In genomic region chr20:672975-673604, GRCh38 we compare ENCODE assay signal across 14 cellular contexts. TPM values are rescaled to one million over a fixed set of nuclear protein-coding genes. Genes with fewer than 3 reads are reported as not detected.
DNase-seq lines count a peak whose midpoint lies in the region; ATAC-seq and TF ChIP-seq lines count a peak whose summit lies in the region.
"Had no signal": no experiment of that assay in that cellular context is flagged by ENCODE, and none has a peak within 500 bp of the region (broad histone marks: within the 10 kb centered on the region; RNA-seq: fewer than 3 reads in every experiment).

No MANE protein-coding gene starts in this region.

- no peaks in the 10 kb centered on the region for H3K79me2 ChIP-seq in MM.1S (ENCODE audit: low read length)
- H3K79me2 ChIP-seq in mammary epithelial cell (ENCODE audit: insufficient read depth, low read length): no peaks in the 10 kb centered on the region

- dilution Hi-C loops in mammary epithelial cell (cut with HindIII; ENCODE audit: low sequenced_read_pairs): no loop called here

- peak; percentile 35 for TF ChIP-seq CTCF in MM.1S (IDR thresholded peaks at IDR 0.05; ENCODE audit: low read length)
- TF ChIP-seq CTCF in mammary epithelial cell (conservative IDR thresholded peaks at IDR 0.05 in 1 of 2, IDR thresholded peaks at IDR 0.05 in 1 of 2; ENCODE audit: extremely low read depth in 1 of 2, insufficient read depth in 1 of 2, low read depth in 1 of 2, low read length in 2 of 2): peak; percentile 22 to 42
- no peak for TF ChIP-seq CTCF in upper lobe of right lung (IDR thresholded peaks at IDR 0.05)

- H3K27me3 ChIP-seq in MM.1S (replicated peaks; ENCODE audit: insufficient read depth, low read length) (peaks cover 40% of the 10 kb centered on the region), mammary epithelial cell (ENCODE audit: insufficient read depth, low read length) (peaks cover 23% of the 10 kb centered on the region), neuron (ENCODE audit: insufficient read depth, low read length) (peaks cover 36% of the 10 kb centered on the region), upper lobe of right lung (peaks cover 61% of the 10 kb centered on the region)

- ATAC-seq in upper lobe of right lung: no peak
- ATAC-seq in GM18907 (IDR thresholded peaks at IDR 0.05; ENCODE audit: unreplicated experiment): no peak
- no peak for ATAC-seq in natural killer cell treated with Interleukin-12 subunit alpha and Interleukin-12 subunit beta and Interleukin-15 and Interleukin-18, amount 100 ng/mL, for 72 hours
- ATAC-seq: activated T-cell treated with anti-CD3 and anti-CD28 coated beads, Interleukin-2, amount 50 U/mL, for 72 hours; naive thymus-derived CD4-positive, alpha-beta T cell had no signal

- CTCF ChIA-PET in mammary epithelial cell (lab: Charles Lee; ENCODE audit: low non-redundant PET): no interaction called here

- H3K27ac Mint-ChIP-seq in natural killer cell treated with Interleukin-12 subunit alpha and Interleukin-12 subunit beta and Interleukin-15 and Interleukin-18, amount 100 ng/mL, for 72 hours: no peak overlapping the region
- H3K27ac Mint-ChIP-seq: activated T-cell treated with anti-CD3 and anti-CD28 coated beads, Interleukin-2, amount 50 U/mL, for 72 hours; naive thymus-derived CD4-positive, alpha-beta T cell had no signal

- H3K27ac ChIP-seq in MM.1S (ENCODE audit: low read length) (no peak overlapping the region), mammary epithelial cell (ENCODE audit: insufficient read depth, low read depth, low read length) (no peak overlapping the region), upper lobe of right lung (no peak overlapping the region)
- H3K27ac ChIP-seq: coronary artery had no signal

- peaks cover 9% of the 10 kb centered on the region; the same call in 1 of the 2 replicates for H3K4me1 ChIP-seq in MM.1S (ENCODE audit: low read length)
- no peaks in the 10 kb centered on the region for H3K4me1 ChIP-seq in mammary epithelial cell (ENCODE audit: insufficient read depth, low read length)
- H3K4me1 ChIP-seq in neuron (ENCODE audit: insufficient read depth, low read length): peaks cover 15% of the 10 kb centered on the region
- H3K4me1 ChIP-seq in upper lobe of right lung: peaks cover 12% of the 10 kb centered on the region

- no peaks in the 10 kb centered on the region for H3K9me2 ChIP-seq in MM.1S (replicated peaks; ENCODE audit: insufficient read depth, low read length)

- peaks cover 3% of the 10 kb centered on the region for H3K9me3 Mint-ChIP-seq in natural killer cell treated with Interleukin-12 subunit alpha and Interleukin-12 subunit beta and Interleukin-15 and Interleukin-18, amount 100 ng/mL, for 72 hours
- H3K9me3 Mint-ChIP-seq: activated T-cell treated with anti-CD3 and anti-CD28 coated beads, Interleukin-2, amount 50 U/mL, for 72 hours had no signal

- WGBS in mammary epithelial cell (ENCODE audit: low coverage, missing lambda C conversion rate): 45% methylated on average over 5 of the region's 6 CpGs

- H3K4me1 Mint-ChIP-seq in natural killer cell treated with Interleukin-12 subunit alpha and Interleukin-12 subunit beta and Interleukin-15 and Interleukin-18, amount 100 ng/mL, for 72 hours (ENCODE audit: low read depth in 2 of 2): peaks cover 6 to 12% of the 10 kb centered on the region in 2 donors

- in situ Hi-C loops in mammary epithelial cell (cut with MboI; ENCODE audit: low sequenced_read_pairs in 2 of 2): no loop called here

- no peaks in the 10 kb centered on the region for H3K9me3 ChIP-seq in MM.1S (replicated peaks; ENCODE audit: insufficient read depth, low read length)
- H3K9me3 ChIP-seq in mammary epithelial cell (replicated peaks; ENCODE audit: insufficient read depth, low read length): no peaks in the 10 kb centered on the region
- no peaks in the 10 kb centered on the region for H3K9me3 ChIP-seq in neuron (ENCODE audit: low read length)
- no peaks in the 10 kb centered on the region for H3K9me3 ChIP-seq in upper lobe of right lung

- BruUV-seq in mammary epithelial cell (replicated peaks; lab: Mats Ljungman, UMichigan): no TSS peak

- no peak overlapping the region for H2AFZ ChIP-seq in MM.1S (ENCODE audit: low read length)
- H2AFZ ChIP-seq in mammary epithelial cell (ENCODE audit: low read depth, low read length): no peak overlapping the region
- H2AFZ ChIP-seq in neuron (ENCODE audit: low read depth, low read length): no peak overlapping the region

- H3K4me3 ChIP-seq in MM.1S (ENCODE audit: low read length) (no peak overlapping the region), mammary epithelial cell (replicated peaks in 1 of 3; ENCODE audit: insufficient read depth in 1 of 3, low read depth in 2 of 3, low read length in 3 of 3) (no peak overlapping the region), neuron (ENCODE audit: low read length) (peak overlapping the region; percentile 8), upper lobe of right lung (no peak overlapping the region)
- H3K4me3 ChIP-seq: coronary artery had no signal

- peak; percentile 49 for DNase-seq in DMS 273 (lab: John Stamatoyannopoulos, UW; ENCODE audit: unreplicated experiment)
- no peak for DNase-seq in DMS 273 treated with DMSO at 0.1 percent for 48 hours (lab: John Stamatoyannopoulos, UW)
- DNase-seq in MM.1S: no peak
- no peak for DNase-seq in mammary epithelial cell
- DNase-seq in upper lobe of right lung: no peak
- no peak for DNase-seq in natural killer cell treated with Interleukin-12 subunit alpha and Interleukin-12 subunit beta and Interleukin-15 and Interleukin-18, amount 100 ng/mL, for 72 hours (ENCODE audit: low spot score)
- DNase-seq: activated T-cell treated with anti-CD3 and anti-CD28 coated beads, Interleukin-2, amount 50 U/mL, for 72 hours; GDM1; naive thymus-derived CD4-positive, alpha-beta T cell; stimulated activated CD4-positive, alpha-beta T cell treated with anti-CD3 and anti-CD28 coated beads, Interleukin-2, amount 100 ng/mL, for 48 hours had no signal

- H3K9ac ChIP-seq in MM.1S (ENCODE audit: low read length) (no peak overlapping the region), mammary epithelial cell (ENCODE audit: insufficient read depth, low read length) (no peak overlapping the region)

- H4K20me1 ChIP-seq in MM.1S (ENCODE audit: insufficient read depth, low read length) (no peaks in the 10 kb centered on the region), mammary epithelial cell (ENCODE audit: insufficient read depth, low read length) (no peaks in the 10 kb centered on the region)

- intact Hi-C loops in mammary epithelial cell (cut with micrococcal nuclease) (no loop called here), upper lobe of right lung (cut with DNase I) (no loop called here)

- H3K4me2 ChIP-seq in MM.1S (ENCODE audit: low read depth, low read length) (no peak overlapping the region), mammary epithelial cell (ENCODE audit: insufficient read depth, low read depth, low read length) (no peak overlapping the region)

- H3K36me3 Mint-ChIP-seq in natural killer cell treated with Interleukin-12 subunit alpha and Interleukin-12 subunit beta and Interleukin-15 and Interleukin-18, amount 100 ng/mL, for 72 hours: no peaks in the 10 kb centered on the region

- H3F3A ChIP-seq in MM.1S (ENCODE audit: insufficient read depth, low read length): no peaks in the 10 kb centered on the region

- H3K36me3 ChIP-seq in MM.1S (replicated peaks; ENCODE audit: insufficient read depth, low read length) (no peaks in the 10 kb centered on the region), mammary epithelial cell (ENCODE audit: insufficient read depth, low read length) (no peaks in the 10 kb centered on the region), neuron (ENCODE audit: insufficient read depth, low read length) (no peaks in the 10 kb centered on the region), upper lobe of right lung (no peaks in the 10 kb centered on the region)

- peaks cover 33 to 38% of the 10 kb centered on the region in 2 donors for H3K27me3 Mint-ChIP-seq in natural killer cell treated with Interleukin-12 subunit alpha and Interleukin-12 subunit beta and Interleukin-15 and Interleukin-18, amount 100 ng/mL, for 72 hours

- no peak overlapping the region for H3K4me3 Mint-ChIP-seq in natural killer cell treated with Interleukin-12 subunit alpha and Interleukin-12 subunit beta and Interleukin-15 and Interleukin-18, amount 100 ng/mL, for 72 hours
- H3K4me3 Mint-ChIP-seq: activated T-cell treated with anti-CD3 and anti-CD28 coated beads, Interleukin-2, amount 50 U/mL, for 72 hours; naive thymus-derived CD4-positive, alpha-beta T cell had no signal

RNA-seq across cellular contexts. Expression of gene SCRT2, which starts 2.5 kb away (rescaled TPM):
- total RNA-seq in mammary epithelial cell (not detected), upper lobe of right lung (not detected)
- not detected for polyA plus RNA-seq in mammary epithelial cell
- not detected for polyA minus RNA-seq in mammary epithelial cell
- not detected for total RNA-seq in natural killer cell treated with Interleukin-12 subunit alpha and Interleukin-12 subunit beta and Interleukin-15 and Interleukin-18, amount 100 ng/mL, for 72 hours
- total RNA-seq: A172; activated T-cell treated with anti-CD3 and anti-CD28 coated beads, Interleukin-2, amount 50 U/mL, for 72 hours; naive thymus-derived CD4-positive, alpha-beta T cell had no signal
- polyA plus RNA-seq: naive thymus-derived CD4-positive, alpha-beta T cell had no signal

RNA-seq across cellular contexts. Expression of gene SRXN1, which starts 20.1 kb away (rescaled TPM):
- total RNA-seq in mammary epithelial cell (10 to 100 TPM; 49.9 to 68.0 TPM), upper lobe of right lung (41.2 TPM)
- polyA plus RNA-seq in mammary epithelial cell: 47.4 TPM
- polyA minus RNA-seq in mammary epithelial cell: 39.1 TPM
- 10 to 100 TPM; 19.4 to 30.2 TPM for total RNA-seq in natural killer cell treated with Interleukin-12 subunit alpha and Interleukin-12 subunit beta and Interleukin-15 and Interleukin-18, amount 100 ng/mL, for 72 hours
